Comparison of ENCODE assay signal across 9 cellular contexts in the genomic region with DNA sequence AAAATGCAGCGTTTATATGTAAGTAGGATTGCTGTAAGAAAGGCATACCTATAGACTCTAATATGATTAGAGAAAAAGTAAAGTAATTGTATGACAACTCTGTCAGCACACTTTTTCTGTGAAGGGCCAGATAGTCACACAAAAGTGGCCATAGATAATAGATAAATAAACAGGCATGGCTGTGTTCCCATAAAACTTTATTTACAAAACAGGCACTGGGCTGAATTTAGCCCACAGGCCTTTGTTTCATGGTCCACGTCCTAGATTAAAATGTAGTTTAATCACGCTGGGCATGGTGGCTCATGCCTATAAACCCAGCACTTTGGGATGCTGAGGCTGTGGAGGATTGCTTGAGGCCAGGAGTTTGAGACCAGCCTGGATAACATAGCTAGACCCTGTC. TPM values are rescaled to one million over a fixed set of nuclear protein-coding genes. Genes with fewer than 3 reads are reported as not detected.
"Had no signal": no experiment of that assay in that cellular context is flagged by ENCODE, and none has a peak within 500 bp of the region (broad histone marks: within the 10 kb centered on the region; RNA-seq: fewer than 3 reads in every experiment).

No MANE protein-coding gene starts in this region.

- DNase-seq: GDM1, GF-D8 had no signal

- FAIRE-seq: G401.6, GM12878, GM12891, GM12892, GM18507, GM19239 had no signal

- ATAC-seq: GM12878 had no signal

- H3K4me3 ChIP-seq: GM12878 had no signal

RNA-seq across cellular contexts. Expression of gene TXNDC8, which starts 8.7 kb away (rescaled TPM):
- total RNA-seq: G401, GM12878 had no signal
- polyA plus RNA-seq: GM12878 had no signal
